Comparison of ENCODE assay signal across 11 cellular contexts in genomic region chr20:51128198-51128597, GRCh38.
A peak's percentile ranks its signal among the peaks of the same experiment; 100 is the strongest.
DNase-seq lines count a peak whose midpoint lies in the region; ATAC-seq and TF ChIP-seq lines count a peak whose summit lies in the region.
"Had no signal": no experiment of that assay in that cellular context is flagged by ENCODE, and none has a peak within 500 bp of the region (broad histone marks: within the 10 kb centered on the region; RNA-seq: fewer than 3 reads in every experiment).

No MANE protein-coding gene starts in this region.

- H3K27ac ChIP-seq in coronary artery, result no peak overlapping the region
- H3K27ac ChIP-seq: neural progenitor cell had no signal

- H3K4me3 ChIP-seq in GM12865 (ENCODE audit: low read depth, low read length), result no peak overlapping the region
- H3K4me3 ChIP-seq in coronary artery, result no peak overlapping the region
- H3K4me3 ChIP-seq: neural progenitor cell had no signal

- DNase-seq in A172 (ENCODE audit: low spot score) (peak; percentile 56), GM12865 (ENCODE audit: low read depth) (peak; percentile 69), NCI-H226 (peak; percentile 61), GM19238 (ENCODE audit: insufficient read length, low spot score) (no peak), coronary artery (ENCODE audit: low spot score) (no peak)
- DNase-seq: NCI-H1105 treated with DMSO at 0.1 percent for 48 hours; stimulated activated naive CD4-positive, alpha-beta T cell had no signal

- TF ChIP-seq CTCF in GM12865 (IDR thresholded peaks at IDR 0.05; ENCODE audit: insufficient read depth, low read depth, low read length, missing control alignments), result no peak
- TF ChIP-seq CTCF in coronary artery (IDR thresholded peaks at IDR 0.05), result no peak

- ATAC-seq in esophagus mucosa (peak; percentile 68), GM21723 (IDR thresholded peaks at IDR 0.05; ENCODE audit: unreplicated experiment) (no peak), HG03139 (IDR thresholded peaks at IDR 0.05; ENCODE audit: unreplicated experiment) (no peak)

Comparison
In these comparisons a context has a peak if more than half of its experiments do, and no peak if none do; other contexts are left out.
1. DNase-seq: peak in A172 (single experiment), GM12865 (single experiment) and NCI-H226 (single experiment); none in GM19238 (single experiment) and coronary artery (single experiment).